In the genomic region with DNA sequence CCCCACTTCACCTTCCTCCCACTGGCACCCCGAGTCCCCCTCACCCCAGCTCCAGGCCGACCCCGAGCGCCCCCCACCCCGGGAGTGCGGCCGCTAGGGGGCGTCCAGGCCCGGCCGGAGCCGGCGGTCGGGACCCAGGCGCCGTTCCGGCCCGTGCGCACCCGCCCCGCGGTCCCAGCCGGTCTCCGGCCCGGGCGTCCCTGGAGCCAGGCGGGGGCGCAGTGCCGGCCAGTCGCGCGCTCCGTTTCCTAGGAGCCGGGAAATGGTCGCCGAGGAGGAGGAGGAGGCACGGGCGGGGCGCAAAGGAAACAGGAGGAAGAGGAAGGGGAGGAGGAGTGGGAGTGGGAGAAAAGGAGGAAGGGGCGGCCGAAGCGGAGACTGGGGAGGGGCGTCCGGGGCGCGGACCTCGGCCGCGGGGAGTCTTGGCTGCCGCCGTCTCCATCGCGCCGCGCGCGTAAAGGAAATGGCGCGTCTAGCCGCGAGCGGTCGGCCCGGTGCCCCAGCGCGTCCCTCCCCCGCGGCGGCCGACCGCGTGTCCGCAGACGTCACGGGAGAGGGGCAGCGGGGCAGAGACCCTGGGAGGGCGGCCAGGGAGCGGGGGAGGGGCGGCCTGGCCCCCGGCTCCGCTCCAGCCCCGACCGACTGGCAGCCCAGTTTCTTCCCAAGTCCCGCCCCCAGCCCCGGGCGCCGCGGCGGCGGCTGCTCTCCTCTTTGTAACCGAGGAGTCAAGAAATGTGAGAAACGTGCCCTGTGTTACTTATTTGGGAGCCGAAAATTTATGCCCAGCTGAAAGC, we compare ENCODE assay signal across 1 cellular context.
A peak's percentile ranks its signal among the peaks of the same experiment; 100 is the strongest.
TF ChIP-seq lines count a peak whose summit lies in the region.

No MANE protein-coding gene starts in this region.

TF ChIP-seq in HEK293, 187 proteins besides CTCF, POLR2A, EP300 and RAD21 (continued from another document and continues in another):
- TF ChIP-seq, protein P1, sequence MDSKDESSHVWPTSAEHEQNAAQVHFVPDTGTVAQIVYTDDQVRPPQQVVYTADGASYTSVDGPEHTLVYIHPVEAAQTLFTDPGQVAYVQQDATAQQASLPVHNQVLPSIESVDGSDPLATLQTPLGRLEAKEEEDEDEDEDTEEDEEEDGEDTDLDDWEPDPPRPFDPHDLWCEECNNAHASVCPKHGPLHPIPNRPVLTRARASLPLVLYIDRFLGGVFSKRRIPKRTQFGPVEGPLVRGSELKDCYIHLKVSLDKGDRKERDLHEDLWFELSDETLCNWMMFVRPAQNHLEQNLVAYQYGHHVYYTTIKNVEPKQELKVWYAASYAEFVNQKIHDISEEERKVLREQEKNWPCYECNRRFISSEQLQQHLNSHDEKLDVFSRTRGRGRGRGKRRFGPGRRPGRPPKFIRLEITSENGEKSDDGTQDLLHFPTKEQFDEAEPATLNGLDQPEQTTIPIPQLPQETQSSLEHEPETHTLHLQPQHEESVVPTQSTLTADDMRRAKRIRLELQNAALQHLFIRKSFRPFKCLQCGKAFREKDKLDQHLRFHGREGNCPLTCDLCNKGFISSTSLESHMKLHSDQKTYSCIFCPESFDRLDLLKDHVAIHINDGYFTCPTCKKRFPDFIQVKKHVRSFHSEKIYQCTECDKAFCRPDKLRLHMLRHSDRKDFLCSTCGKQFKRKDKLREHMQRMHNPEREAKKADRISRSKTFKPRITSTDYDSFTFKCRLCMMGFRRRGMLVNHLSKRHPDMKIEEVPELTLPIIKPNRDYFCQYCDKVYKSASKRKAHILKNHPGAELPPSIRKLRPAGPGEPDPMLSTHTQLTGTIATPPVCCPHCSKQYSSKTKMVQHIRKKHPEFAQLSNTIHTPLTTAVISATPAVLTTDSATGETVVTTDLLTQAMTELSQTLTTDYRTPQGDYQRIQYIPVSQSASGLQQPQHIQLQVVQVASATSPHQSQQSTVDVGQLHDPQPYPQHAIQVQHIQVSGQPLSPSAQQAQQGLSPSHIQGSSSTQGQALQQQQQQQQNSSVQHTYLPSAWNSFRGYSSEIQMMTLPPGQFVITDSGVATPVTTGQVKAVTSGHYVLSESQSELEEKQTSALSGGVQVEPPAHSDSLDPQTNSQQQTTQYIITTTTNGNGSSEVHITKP (tag by site-specific recombination; IDR thresholded peaks at IDR 0.05): peak; percentile 40
- TF ChIP-seq IKZF3 (tag by site-specific recombination; IDR thresholded peaks at IDR 0.05) (peak; percentile 93), ZBTB7A (tag by site-specific recombination; IDR thresholded peaks at IDR 0.05; ENCODE audit: low read depth) (peak; percentile 85), ZNF266 (tag by site-specific recombination; IDR thresholded peaks at IDR 0.05; ENCODE audit: low read depth) (no peak; the same call in 1 of the 2 replicates), ZNF791 (tag by site-specific recombination; IDR thresholded peaks at IDR 0.05) (peak; percentile 81; the same call in 1 of the 2 replicates), ZFP3 (tag by site-specific recombination; IDR thresholded peaks at IDR 0.05; ENCODE audit: low read depth) (no peak), YY1 (tag by site-specific recombination; IDR thresholded peaks at IDR 0.05) (peak; percentile 95), ZFP41 (tag by site-specific recombination; IDR thresholded peaks at IDR 0.05; ENCODE audit: borderline replicate concordance) (no peak), GLIS2 (tag by site-specific recombination; IDR thresholded peaks at IDR 0.05) (peak; percentile 93), KLF1 (tag by site-specific recombination; IDR thresholded peaks at IDR 0.05) (peak; percentile 67), ZNF311 (tag by site-specific recombination; IDR thresholded peaks at IDR 0.05; ENCODE audit: borderline replicate concordance) (no peak; the same call in 1 of the 2 replicates), KLF7 (tag by site-specific recombination; IDR thresholded peaks at IDR 0.05; ENCODE audit: borderline replicate concordance) (no peak), ZNF23 (tag by site-specific recombination; IDR thresholded peaks at IDR 0.05; ENCODE audit: borderline replicate concordance) (0 out of 2 replicates have a peak, but pooled peaks have one; percentile 28), ZNF426 (tag by site-specific recombination; IDR thresholded peaks at IDR 0.05) (no peak), ZNF324 (tag by site-specific recombination; IDR thresholded peaks at IDR 0.05) (peak; percentile 11; the same call in 1 of the 2 replicates), ZXDB (tag by site-specific recombination; IDR thresholded peaks at IDR 0.05) (peak; percentile 92), ZNF548 (tag by site-specific recombination; IDR thresholded peaks at IDR 0.05) (no peak), ZNF248 (tag by site-specific recombination; IDR thresholded peaks at IDR 0.05) (no peak), ZBTB17 (tag by site-specific recombination; IDR thresholded peaks at IDR 0.05) (no peak), ZBTB21 (tag by site-specific recombination; IDR thresholded peaks at IDR 0.05) (no peak), ZNF274 (IDR thresholded peaks at IDR 0.05; ENCODE audit: low read length) (no peak), ZNF274 (tag by site-specific recombination; IDR thresholded peaks at IDR 0.05; ENCODE audit: borderline replicate concordance) (no peak; the same call in 1 of the 2 replicates), ZNF174 (tag by site-specific recombination; IDR thresholded peaks at IDR 0.05) (peak; percentile 85), ZNF558 (tag by site-specific recombination; IDR thresholded peaks at IDR 0.05) (0 out of 2 replicates have a peak, but pooled peaks have one; percentile 2), SETDB1 (IDR thresholded peaks at IDR 0.05; ENCODE audit: insufficient read length, low read length) (no peak), ZNF211 (tag by site-specific recombination; IDR thresholded peaks at IDR 0.05; ENCODE audit: low read depth) (no peak), ZNF777 (tag by site-specific recombination; IDR thresholded peaks at IDR 0.05; ENCODE audit: borderline replicate concordance) (peak; percentile 52; the same call in 1 of the 2 replicates), ZFHX2 (tag by site-specific recombination; conservative IDR thresholded peaks at IDR 0.05) (peak; percentile 98), KLF9 (tag by site-specific recombination; IDR thresholded peaks at IDR 0.05; ENCODE audit: low read depth) (peak; percentile 72), ZNF239 (tag by site-specific recombination; IDR thresholded peaks at IDR 0.05) (peak; percentile 72; the same call in 1 of the 2 replicates), KLF16 (tag by site-specific recombination; IDR thresholded peaks at IDR 0.05) (peak; percentile 92), HOXC10 (CRISPR knock-in tag; IDR thresholded peaks at IDR 0.05) (no peak), ZNF571 (tag by site-specific recombination; IDR thresholded peaks at IDR 0.05) (no peak), ZNF623 (tag by site-specific recombination; IDR thresholded peaks at IDR 0.05) (no peak), REPIN1 (tag by site-specific recombination; IDR thresholded peaks at IDR 0.05; ENCODE audit: low read depth) (peak; percentile 69; the same call in 1 of the 2 replicates), ZNF596 (tag by site-specific recombination; IDR thresholded peaks at IDR 0.05) (peak; percentile 75), ZNF501 (tag by site-specific recombination; IDR thresholded peaks at IDR 0.05) (no peak), GLIS1 (tag by site-specific recombination; IDR thresholded peaks at IDR 0.05) (peak; percentile 99), ZNF10 (tag by site-specific recombination; IDR thresholded peaks at IDR 0.05) (peak; percentile 9; the same call in 1 of the 2 replicates), ZNF830 (tag by site-specific recombination; IDR thresholded peaks at IDR 0.05; ENCODE audit: low read depth) (no peak), ZNF610 (tag by site-specific recombination; IDR thresholded peaks at IDR 0.05; ENCODE audit: borderline replicate concordance) (no peak; the same call in 1 of the 2 replicates), GLI4 (tag by site-specific recombination; IDR thresholded peaks at IDR 0.05) (peak; percentile 72; the same call in 1 of the 2 replicates), ZNF175 (tag by site-specific recombination; IDR thresholded peaks at IDR 0.05) (no peak)
- TF ChIP-seq, protein P2, sequence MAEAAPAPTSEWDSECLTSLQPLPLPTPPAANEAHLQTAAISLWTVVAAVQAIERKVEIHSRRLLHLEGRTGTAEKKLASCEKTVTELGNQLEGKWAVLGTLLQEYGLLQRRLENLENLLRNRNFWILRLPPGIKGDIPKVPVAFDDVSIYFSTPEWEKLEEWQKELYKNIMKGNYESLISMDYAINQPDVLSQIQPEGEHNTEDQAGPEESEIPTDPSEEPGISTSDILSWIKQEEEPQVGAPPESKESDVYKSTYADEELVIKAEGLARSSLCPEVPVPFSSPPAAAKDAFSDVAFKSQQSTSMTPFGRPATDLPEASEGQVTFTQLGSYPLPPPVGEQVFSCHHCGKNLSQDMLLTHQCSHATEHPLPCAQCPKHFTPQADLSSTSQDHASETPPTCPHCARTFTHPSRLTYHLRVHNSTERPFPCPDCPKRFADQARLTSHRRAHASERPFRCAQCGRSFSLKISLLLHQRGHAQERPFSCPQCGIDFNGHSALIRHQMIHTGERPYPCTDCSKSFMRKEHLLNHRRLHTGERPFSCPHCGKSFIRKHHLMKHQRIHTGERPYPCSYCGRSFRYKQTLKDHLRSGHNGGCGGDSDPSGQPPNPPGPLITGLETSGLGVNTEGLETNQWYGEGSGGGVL (tag by site-specific recombination; IDR thresholded peaks at IDR 0.05): peak; percentile 95
- TF ChIP-seq, protein P3, sequence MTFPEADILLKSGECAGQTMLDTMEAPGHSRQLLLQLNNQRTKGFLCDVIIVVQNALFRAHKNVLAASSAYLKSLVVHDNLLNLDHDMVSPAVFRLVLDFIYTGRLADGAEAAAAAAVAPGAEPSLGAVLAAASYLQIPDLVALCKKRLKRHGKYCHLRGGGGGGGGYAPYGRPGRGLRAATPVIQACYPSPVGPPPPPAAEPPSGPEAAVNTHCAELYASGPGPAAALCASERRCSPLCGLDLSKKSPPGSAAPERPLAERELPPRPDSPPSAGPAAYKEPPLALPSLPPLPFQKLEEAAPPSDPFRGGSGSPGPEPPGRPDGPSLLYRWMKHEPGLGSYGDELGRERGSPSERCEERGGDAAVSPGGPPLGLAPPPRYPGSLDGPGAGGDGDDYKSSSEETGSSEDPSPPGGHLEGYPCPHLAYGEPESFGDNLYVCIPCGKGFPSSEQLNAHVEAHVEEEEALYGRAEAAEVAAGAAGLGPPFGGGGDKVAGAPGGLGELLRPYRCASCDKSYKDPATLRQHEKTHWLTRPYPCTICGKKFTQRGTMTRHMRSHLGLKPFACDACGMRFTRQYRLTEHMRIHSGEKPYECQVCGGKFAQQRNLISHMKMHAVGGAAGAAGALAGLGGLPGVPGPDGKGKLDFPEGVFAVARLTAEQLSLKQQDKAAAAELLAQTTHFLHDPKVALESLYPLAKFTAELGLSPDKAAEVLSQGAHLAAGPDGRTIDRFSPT (tag by site-specific recombination; IDR thresholded peaks at IDR 0.05): peak; percentile 91
- TF ChIP-seq, protein P4, sequence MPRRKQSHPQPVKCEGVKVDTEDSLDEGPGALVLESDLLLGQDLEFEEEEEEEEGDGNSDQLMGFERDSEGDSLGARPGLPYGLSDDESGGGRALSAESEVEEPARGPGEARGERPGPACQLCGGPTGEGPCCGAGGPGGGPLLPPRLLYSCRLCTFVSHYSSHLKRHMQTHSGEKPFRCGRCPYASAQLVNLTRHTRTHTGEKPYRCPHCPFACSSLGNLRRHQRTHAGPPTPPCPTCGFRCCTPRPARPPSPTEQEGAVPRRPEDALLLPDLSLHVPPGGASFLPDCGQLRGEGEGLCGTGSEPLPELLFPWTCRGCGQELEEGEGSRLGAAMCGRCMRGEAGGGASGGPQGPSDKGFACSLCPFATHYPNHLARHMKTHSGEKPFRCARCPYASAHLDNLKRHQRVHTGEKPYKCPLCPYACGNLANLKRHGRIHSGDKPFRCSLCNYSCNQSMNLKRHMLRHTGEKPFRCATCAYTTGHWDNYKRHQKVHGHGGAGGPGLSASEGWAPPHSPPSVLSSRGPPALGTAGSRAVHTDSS (tag by site-specific recombination; IDR thresholded peaks at IDR 0.05): peak; percentile 98
- TF ChIP-seq, protein P5, sequence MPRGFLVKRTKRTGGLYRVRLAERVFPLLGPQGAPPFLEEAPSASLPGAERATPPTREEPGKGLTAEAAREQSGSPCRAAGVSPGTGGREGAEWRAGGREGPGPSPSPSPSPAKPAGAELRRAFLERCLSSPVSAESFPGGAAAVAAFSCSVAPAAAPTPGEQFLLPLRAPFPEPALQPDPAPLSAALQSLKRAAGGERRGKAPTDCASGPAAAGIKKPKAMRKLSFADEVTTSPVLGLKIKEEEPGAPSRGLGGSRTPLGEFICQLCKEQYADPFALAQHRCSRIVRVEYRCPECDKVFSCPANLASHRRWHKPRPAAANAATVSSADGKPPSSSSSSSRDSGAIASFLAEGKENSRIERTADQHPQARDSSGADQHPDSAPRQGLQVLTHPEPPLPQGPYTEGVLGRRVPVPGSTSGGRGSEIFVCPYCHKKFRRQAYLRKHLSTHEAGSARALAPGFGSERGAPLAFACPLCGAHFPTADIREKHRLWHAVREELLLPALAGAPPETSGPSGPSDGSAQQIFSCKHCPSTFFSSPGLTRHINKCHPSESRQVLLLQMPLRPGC (tag by site-specific recombination; IDR thresholded peaks at IDR 0.05): no peak; the same call in none of the 2 replicates
- TF ChIP-seq, protein P6, sequence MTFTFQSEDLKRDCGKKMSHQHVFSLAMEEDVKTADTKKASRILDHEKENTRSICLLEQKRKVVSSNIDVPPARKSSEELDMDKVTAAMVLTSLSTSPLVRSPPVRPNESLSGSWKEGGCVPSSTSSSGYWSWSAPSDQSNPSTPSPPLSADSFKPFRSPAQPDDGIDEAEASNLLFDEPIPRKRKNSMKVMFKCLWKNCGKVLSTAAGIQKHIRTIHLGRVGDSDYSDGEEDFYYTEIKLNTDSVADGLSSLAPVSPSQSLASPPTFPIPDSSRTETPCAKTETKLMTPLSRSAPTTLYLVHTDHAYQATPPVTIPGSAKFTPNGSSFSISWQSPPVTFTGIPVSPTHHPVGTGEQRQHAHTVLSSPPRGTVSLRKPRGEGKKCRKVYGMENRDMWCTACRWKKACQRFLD (tag by site-specific recombination; IDR thresholded peaks at IDR 0.05): no peak
- TF ChIP-seq, protein P7, sequence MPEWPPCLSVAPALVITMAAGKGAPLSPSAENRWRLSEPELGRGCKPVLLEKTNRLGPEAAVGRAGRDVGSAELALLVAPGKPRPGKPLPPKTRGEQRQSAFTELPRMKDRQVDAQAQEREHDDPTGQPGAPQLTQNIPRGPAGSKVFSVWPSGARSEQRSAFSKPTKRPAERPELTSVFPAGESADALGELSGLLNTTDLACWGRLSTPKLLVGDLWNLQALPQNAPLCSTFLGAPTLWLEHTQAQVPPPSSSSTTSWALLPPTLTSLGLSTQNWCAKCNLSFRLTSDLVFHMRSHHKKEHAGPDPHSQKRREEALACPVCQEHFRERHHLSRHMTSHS (tag by site-specific recombination; IDR thresholded peaks at IDR 0.05): peak; percentile 13
- TF ChIP-seq, protein P8, sequence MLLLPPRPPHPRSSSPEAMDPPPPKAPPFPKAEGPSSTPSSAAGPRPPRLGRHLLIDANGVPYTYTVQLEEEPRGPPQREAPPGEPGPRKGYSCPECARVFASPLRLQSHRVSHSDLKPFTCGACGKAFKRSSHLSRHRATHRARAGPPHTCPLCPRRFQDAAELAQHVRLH (tag by site-specific recombination; IDR thresholded peaks at IDR 0.05): peak; percentile 41
- TF ChIP-seq, protein P9, sequence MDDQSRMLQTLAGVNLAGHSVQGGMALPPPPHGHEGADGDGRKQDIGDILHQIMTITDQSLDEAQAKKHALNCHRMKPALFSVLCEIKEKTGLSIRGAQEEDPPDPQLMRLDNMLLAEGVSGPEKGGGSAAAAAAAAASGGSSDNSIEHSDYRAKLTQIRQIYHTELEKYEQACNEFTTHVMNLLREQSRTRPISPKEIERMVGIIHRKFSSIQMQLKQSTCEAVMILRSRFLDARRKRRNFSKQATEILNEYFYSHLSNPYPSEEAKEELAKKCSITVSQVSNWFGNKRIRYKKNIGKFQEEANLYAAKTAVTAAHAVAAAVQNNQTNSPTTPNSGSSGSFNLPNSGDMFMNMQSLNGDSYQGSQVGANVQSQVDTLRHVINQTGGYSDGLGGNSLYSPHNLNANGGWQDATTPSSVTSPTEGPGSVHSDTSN (CRISPR knock-in tag; IDR thresholded peaks at IDR 0.05): peak; percentile 62
